ENCODE assay signal across 18 cellular contexts in the genomic region with DNA sequence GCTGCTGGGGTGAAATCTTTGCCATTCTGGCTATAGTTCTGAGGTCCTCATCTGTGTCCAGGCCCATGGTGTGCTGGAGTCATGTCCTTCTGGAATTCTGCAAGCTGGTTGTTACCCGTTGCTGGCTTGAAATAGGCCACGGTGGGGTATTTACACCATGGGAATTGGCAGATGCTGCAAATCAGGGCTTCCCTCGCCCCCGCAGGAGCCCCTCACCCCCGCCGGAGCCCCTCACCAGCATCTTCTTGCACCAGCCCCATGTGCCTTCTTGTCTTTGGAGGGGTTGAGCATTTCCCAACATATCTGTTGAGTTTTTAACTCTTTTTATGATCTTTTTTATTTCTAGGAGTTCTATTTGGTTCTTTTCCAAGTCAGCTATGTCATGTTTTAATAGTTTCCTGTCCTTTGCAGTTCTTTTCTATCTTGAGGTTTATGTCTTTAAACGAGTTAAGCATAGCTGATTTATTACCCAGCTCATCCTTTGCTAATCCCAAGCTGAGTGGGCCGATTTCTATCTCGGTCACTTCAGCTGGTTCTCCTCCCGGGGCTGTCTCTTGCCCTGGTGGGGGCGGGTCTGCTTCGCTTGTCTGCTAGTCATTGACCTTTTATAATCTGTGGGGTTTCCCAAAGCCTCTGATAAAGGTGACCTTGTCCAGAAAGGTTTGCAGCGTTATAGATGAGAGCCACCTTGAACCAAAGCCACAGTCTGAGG. TPM values are rescaled to one million over a fixed set of nuclear protein-coding genes. Genes with fewer than 3 reads are reported as not detected.
DNase-seq lines count a peak whose midpoint lies in the region; ATAC-seq and TF ChIP-seq lines count a peak whose summit lies in the region.
"Had no signal": no experiment of that assay in that cellular context is flagged by ENCODE, and none has a peak within 500 bp of the region (broad histone marks: within the 10 kb centered on the region; RNA-seq: fewer than 3 reads in every experiment).

No MANE protein-coding gene starts in this region.

- H3K36me3 Mint-ChIP-seq in HFFc6 (ENCODE audit: low read depth) = no peaks in the 10 kb centered on the region
- H3K36me3 Mint-ChIP-seq in stimulated activated effector memory CD8-positive, alpha-beta T cell treated with anti-CD3 and anti-CD28 coated beads, Interleukin-12 subunit alpha, Interleukin-12 subunit beta, amount 100 ng/mL, for 72 hours = no peaks in the 10 kb centered on the region
- H3K36me3 Mint-ChIP-seq: CD8-positive, alpha-beta memory T cell had no signal

- no peak overlapping the region for H3K4me2 ChIP-seq in mesenchymal stem cell (ENCODE audit: low read length, poor library complexity, severe bottlenecking)
- H3K4me2 ChIP-seq: GM23338 had no signal

- H3K9ac ChIP-seq in mesenchymal stem cell (ENCODE audit: low read length) = no peak overlapping the region

- no peak overlapping the region for H2BK5ac ChIP-seq in mesenchymal stem cell (ENCODE audit: low read depth, low read length, poor library complexity, severe bottlenecking)

- peaks cover 60 to 72% of the 10 kb centered on the region in 2 experiments for H3K27me3 ChIP-seq in mesenchymal stem cell (ENCODE audit: control insufficient read depth in 1 of 2, insufficient read depth in 1 of 2, low read length in 2 of 2)
- H3K27me3 ChIP-seq in Peyer's patch = no peaks in the 10 kb centered on the region

- 52% methylated on average over 11 of the region's 13 CpGs for WGBS in mesenchymal stem cell

- TF ChIP-seq POLR2A in Peyer's patch (IDR thresholded peaks at IDR 0.05) = no peak

- H4K8ac ChIP-seq in mesenchymal stem cell (ENCODE audit: low read length) = no peak overlapping the region

- H4K91ac ChIP-seq in mesenchymal stem cell (ENCODE audit: low read length) = no peak overlapping the region

- no peak overlapping the region for H3K4ac ChIP-seq in mesenchymal stem cell (ENCODE audit: low read depth in 1 of 2, low read length in 2 of 2)

- H3K27ac Mint-ChIP-seq in HFFc6 = no peak overlapping the region
- peak overlapping the region; percentile 64 for H3K27ac Mint-ChIP-seq in stimulated activated effector memory CD8-positive, alpha-beta T cell treated with anti-CD3 and anti-CD28 coated beads, Interleukin-12 subunit alpha, Interleukin-12 subunit beta, amount 100 ng/mL, for 72 hours
- H3K27ac Mint-ChIP-seq: CD8-positive, alpha-beta memory T cell; GM23338 had no signal

- H3K27ac ChIP-seq in VCaP (peak overlapping the region; percentile 40; the same call in 1 of the 2 replicates), mesenchymal stem cell (ENCODE audit: low read length, poor library complexity, severe bottlenecking) (no peak overlapping the region), Peyer's patch (no peak overlapping the region)

- H3K4me1 ChIP-seq in mesenchymal stem cell (ENCODE audit: control insufficient read depth, insufficient read depth, low read depth, low read length) (peaks cover 15% of the 10 kb centered on the region), Peyer's patch (no peaks in the 10 kb centered on the region)

- H3K4me3 Mint-ChIP-seq in HFFc6 = no peak overlapping the region
- no peak overlapping the region for H3K4me3 Mint-ChIP-seq in stimulated activated effector memory CD8-positive, alpha-beta T cell treated with anti-CD3 and anti-CD28 coated beads, Interleukin-12 subunit alpha, Interleukin-12 subunit beta, amount 100 ng/mL, for 72 hours
- H3K4me3 Mint-ChIP-seq: CD8-positive, alpha-beta memory T cell; GM23338 had no signal

- DNase-seq in HFFc6 (peak; percentile 59), mesenchymal stem cell (peak; percentile 69), NCI-H226 (no peak), Peyer's patch (no peak), DMS53 (lab: John Stamatoyannopoulos, UW) (no peak)
- no peak for DNase-seq in stimulated activated effector memory CD8-positive, alpha-beta T cell treated with anti-CD3 and anti-CD28 coated beads, Interleukin-12 subunit alpha, Interleukin-12 subunit beta, amount 100 ng/mL, for 72 hours (ENCODE audit: low spot score in 2 of 2)
- DNase-seq: CD8-positive, alpha-beta memory T cell; DMS79 treated with DMSO at 0.1 percent for 48 hours; MM.1S; NCI-H1092 treated with DMSO at 0.1 percent for 48 hours; NCI-H1694; NCI-H2107; NCI-H69; SIG-M5 had no signal

- TF ChIP-seq CTCF in HFFc6 (IDR thresholded peaks at IDR 0.05) (no peak), VCaP (conservative IDR thresholded peaks at IDR 0.05) (no peak), Peyer's patch (IDR thresholded peaks at IDR 0.05) (no peak)

- no peaks in the 10 kb centered on the region for H3K9me3 ChIP-seq in mesenchymal stem cell (ENCODE audit: control insufficient read depth, low read length)
- no peaks in the 10 kb centered on the region for H3K9me3 ChIP-seq in Peyer's patch

- no peak overlapping the region for H2AFZ ChIP-seq in mesenchymal stem cell (ENCODE audit: low read depth, low read length)
- H2AFZ ChIP-seq: GM23338 had no signal

- H3K36me3 ChIP-seq in mesenchymal stem cell (ENCODE audit: control insufficient read depth in 1 of 2, insufficient read depth in 2 of 2, low read depth in 1 of 2, low read length in 2 of 2) (no peaks in the 10 kb centered on the region), Peyer's patch (no peaks in the 10 kb centered on the region)

- H2BK120ac ChIP-seq in mesenchymal stem cell (ENCODE audit: low read depth, low read length) = no peak overlapping the region

- H3K27me3 Mint-ChIP-seq in HFFc6 (ENCODE audit: insufficient read depth) = peaks cover 67% of the 10 kb centered on the region

- no peak overlapping the region for H3K23ac ChIP-seq in mesenchymal stem cell (ENCODE audit: low read length in 2 of 2)

- ATAC-seq in stimulated activated effector memory CD8-positive, alpha-beta T cell treated with anti-CD3 and anti-CD28 coated beads, Interleukin-12 subunit alpha, Interleukin-12 subunit beta, amount 100 ng/mL, for 72 hours = no peak
- ATAC-seq in GM18868 (IDR thresholded peaks at IDR 0.05; ENCODE audit: unreplicated experiment) = no peak
- ATAC-seq: GM23338, HepG2 had no signal

- no peak overlapping the region for H2AK5ac ChIP-seq in mesenchymal stem cell (ENCODE audit: low read length, severe bottlenecking)

- H3K79me1 ChIP-seq in mesenchymal stem cell (replicated peaks; ENCODE audit: low read length, poor library complexity, severe bottlenecking) = no peaks in the 10 kb centered on the region

- peak overlapping the region; percentile 8 for H2BK15ac ChIP-seq in mesenchymal stem cell (ENCODE audit: low read depth, poor library complexity, severe bottlenecking)

- H2BK12ac ChIP-seq in mesenchymal stem cell (ENCODE audit: low read length in 2 of 2) = peak overlapping the region in 1 of 2 experiments; percentile 39

- no peak overlapping the region for H3K14ac ChIP-seq in mesenchymal stem cell (ENCODE audit: low read length in 2 of 2)

- H3K4me3 ChIP-seq in mesenchymal stem cell (ENCODE audit: insufficient read depth in 1 of 2, low read depth in 1 of 2, low read length in 2 of 2) (no peak overlapping the region), Peyer's patch (no peak overlapping the region)
- H3K4me3 ChIP-seq: GM23338 had no signal

- peaks cover 7% of the 10 kb centered on the region; the same call in 1 of the 2 replicates for H3K9me3 Mint-ChIP-seq in HFFc6
- no peaks in the 10 kb centered on the region for H3K9me3 Mint-ChIP-seq in stimulated activated effector memory CD8-positive, alpha-beta T cell treated with anti-CD3 and anti-CD28 coated beads, Interleukin-12 subunit alpha, Interleukin-12 subunit beta, amount 100 ng/mL, for 72 hours
- H3K9me3 Mint-ChIP-seq: CD8-positive, alpha-beta memory T cell; GM23338 had no signal

- no peak overlapping the region for H3K18ac ChIP-seq in mesenchymal stem cell (ENCODE audit: low read depth in 1 of 2, low read length in 2 of 2)

- peaks cover 15% of the 10 kb centered on the region for H3K4me1 Mint-ChIP-seq in HFFc6 (ENCODE audit: low read depth)
- no peaks in the 10 kb centered on the region for H3K4me1 Mint-ChIP-seq in stimulated activated effector memory CD8-positive, alpha-beta T cell treated with anti-CD3 and anti-CD28 coated beads, Interleukin-12 subunit alpha, Interleukin-12 subunit beta, amount 100 ng/mL, for 72 hours
- H3K4me1 Mint-ChIP-seq: CD8-positive, alpha-beta memory T cell; GM23338 had no signal

RNA-seq across cellular contexts. Expression of a gene that starts 17.6 kb away (rescaled TPM):
- not detected for total RNA-seq in HFFc6 (2021; fragmentation: NEBNext Ultra II Directional; extraction: Animal tissue kit (Norgen Biotek cat#: 25700))
- 0.70 TPM for polyA plus RNA-seq in mesenchymal stem cell (2013, experiment 1 of 2)
- polyA plus RNA-seq in mesenchymal stem cell (2013, experiment 2 of 2) = 0.52 TPM
- total RNA-seq in Peyer's patch = 10 to 100 TPM in 1 of 4 donors, 1 to 10 TPM in 3; 1.1 to 27.2 (median 4.2) TPM
- total RNA-seq: CD8-positive, alpha-beta memory T cell; HepG2 had no signal
- polyA plus RNA-seq: CD8-positive, alpha-beta memory T cell; HepG2 had no signal

Comparison
In these comparisons a context has a peak if more than half of its experiments do, and no peak if none do; other contexts are left out.
1. DNase-seq: peak in HFFc6 (single experiment) and mesenchymal stem cell (single experiment); none in stimulated activated effector memory CD8-positive, alpha-beta T cell treated with anti-CD3 and anti-CD28 coated beads, Interleukin-12 subunit alpha, Interleukin-12 subunit beta, amount 100 ng/mL, for 72 hours (0 of 2), NCI-H226 (single experiment), Peyer's patch (0 of 3) and DMS53 (single experiment).